21 cellular contexts compared by ENCODE assay signal in genomic region chr19:51713319-51714285, GRCh38. TPM values are rescaled to one million over a fixed set of nuclear protein-coding genes. Genes with fewer than 3 reads are reported as not detected.
DNase-seq lines count a peak whose midpoint lies in the region; ATAC-seq and TF ChIP-seq lines count a peak whose summit lies in the region.
"Had no signal": no experiment of that assay in that cellular context is flagged by ENCODE, and none has a peak within 500 bp of the region (broad histone marks: within the 10 kb centered on the region; RNA-seq: fewer than 3 reads in every experiment).

No MANE protein-coding gene starts in this region.

- DNase-seq in right cardiac atrium (peak in 2 of 3 donors; percentile 54 to 58), Right ventricle myocardium superior (no peak), omental fat pad (ENCODE audit: low spot score) (no peak), foreskin fibroblast (no peak)
- DNase-seq in activated CD4-positive, alpha-beta T cell treated with anti-CD3 and anti-CD28 coated beads for 1 hour = no peak
- DNase-seq: DND-41; KG1; NCI-H1694; NCI-H2029 treated with DMSO at 0.1 percent for 48 hours; NCI-H446 treated with DMSO at 0.1 percent for 48 hours; NK-92 treated with Interleukin-12 subunit alpha and Interleukin-12 subunit beta, amount 100 ng/mL, for 24 hours had no signal

- ATAC-seq in right cardiac atrium = peak; percentile 7 to 12
- no peak for ATAC-seq in Right ventricle myocardium superior (ENCODE audit: poor library complexity)
- peak; percentile 0 for ATAC-seq in omental fat pad (ENCODE audit: low FRiP score)
- no peak for ATAC-seq in HG02678 (IDR thresholded peaks at IDR 0.05; ENCODE audit: unreplicated experiment)
- ATAC-seq: Right ventricle myocardium inferior had no signal

- 93% methylated on average over 74 of the region's 74 CpGs for WGBS in right cardiac atrium

- no peaks in the 10 kb centered on the region for H3K9me3 ChIP-seq in right cardiac atrium (ENCODE audit: control insufficient read depth, low read length)
- H3K9me3 ChIP-seq: MG63, SJSA1 had no signal

- H3K4me1 ChIP-seq in right cardiac atrium (ENCODE audit: control insufficient read depth, insufficient read depth, low read length) = no peaks in the 10 kb centered on the region
- H3K4me1 ChIP-seq: SJSA1 had no signal

- H3K27ac ChIP-seq in right cardiac atrium (ENCODE audit: low read length) = no peak overlapping the region
- H3K27ac ChIP-seq: 22Rv1, PC-9, SJSA1 had no signal

- no peaks in the 10 kb centered on the region for H3K27me3 ChIP-seq in right cardiac atrium (ENCODE audit: control insufficient read depth, insufficient read depth)
- H3K27me3 ChIP-seq: SJSA1 had no signal

- no peak overlapping the region for H3K4me3 ChIP-seq in right cardiac atrium (ENCODE audit: low read length)
- no peak overlapping the region for H3K4me3 ChIP-seq in foreskin fibroblast (ENCODE audit: low read depth in 1 of 2, low read length in 2 of 2)
- H3K4me3 ChIP-seq: MG63, PC-9, SJSA1 had no signal

- intact Hi-C loops in right cardiac atrium (cut with DNase I) (no loop called here), Right ventricle myocardium superior (cut with DNase I) (loop anchor here (10.0 kb wide), 1 partner anchor 101 kb away; no protein-coding TSS in a partner anchor)

- TF ChIP-seq CTCF in omental fat pad (IDR thresholded peaks at IDR 0.05) (no peak), foreskin fibroblast (IDR thresholded peaks at IDR 0.05; ENCODE audit: low read depth, low read length) (no peak)

RNA-seq across cellular contexts. Expression of gene HAS1, which starts 10.2 kb away (rescaled TPM):
- 1 to 10 TPM in 3 of 4 donors, under 1 TPM in 1; 0.40 to 1.2 (median 1.1) TPM for total RNA-seq in right cardiac atrium
- 1.7 TPM for polyA plus RNA-seq in right cardiac atrium
- total RNA-seq in Right ventricle myocardium superior = 0.70 TPM
- total RNA-seq in omental fat pad = 100 to 1,000 TPM in 2 of 4 donors, 10 to 100 TPM in 1, 1 to 10 TPM in 1; 1.1 to 534 (median 190) TPM
- total RNA-seq: H7, HT1080, PC-9, SJSA1 had no signal
- polyA plus RNA-seq: BJ; CD4-positive, CD25-positive, alpha-beta regulatory T cell had no signal

RNA-seq across cellular contexts. Expression of gene SPACA6, which starts 20.5 kb away (rescaled TPM):
- total RNA-seq in right cardiac atrium (10 to 100 TPM; 15.4 to 25.7 (median 17.2) TPM), Right ventricle myocardium superior (10.1 TPM), omental fat pad (10 to 100 TPM in 3 of 4 donors, 1 to 10 TPM in 1; 6.2 to 14.2 (median 11.4) TPM)
- polyA plus RNA-seq in right cardiac atrium = 15.0 TPM

RNA-seq across cellular contexts. Expression of gene FPR1, which starts 38.1 kb away (rescaled TPM):
- total RNA-seq in right cardiac atrium = 10 to 100 TPM in 1 of 4 donors, 1 to 10 TPM in 3; 3.6 to 15.1 (median 7.0) TPM
- polyA plus RNA-seq in right cardiac atrium = 0.97 TPM
- 3.5 TPM for total RNA-seq in Right ventricle myocardium superior
- 10 to 100 TPM; 15.0 to 77.5 (median 56.5) TPM for total RNA-seq in omental fat pad
- total RNA-seq: CD4-positive, CD25-positive, alpha-beta regulatory T cell; H7; PC-9; SJSA1 had no signal
- polyA plus RNA-seq: BJ had no signal

RNA-seq across cellular contexts. Expression of gene FPR2, which starts 47.4 kb away (rescaled TPM):
- 1 to 10 TPM in 2 of 4 donors, under 1 TPM in 2; 0.42 to 1.4 (median 1.0) TPM for total RNA-seq in right cardiac atrium
- 0.09 TPM for polyA plus RNA-seq in right cardiac atrium
- total RNA-seq in Right ventricle myocardium superior = 0.59 TPM
- total RNA-seq in omental fat pad = 10 to 100 TPM in 1 of 4 donors, 1 to 10 TPM in 3; 3.1 to 16.2 (median 7.5) TPM
- total RNA-seq: CD4-positive, CD25-positive, alpha-beta regulatory T cell; H7; PC-9; SJSA1 had no signal
- polyA plus RNA-seq: BJ; CD4-positive, CD25-positive, alpha-beta regulatory T cell had no signal

Comparison
In these comparisons a context has a peak if more than half of its experiments do, and no peak if none do; other contexts are left out.
1. ATAC-seq: peak in right cardiac atrium (2 of 2) and omental fat pad (single experiment); none in Right ventricle myocardium superior (single experiment) and HG02678 (single experiment).
2. DNase-seq: peak in right cardiac atrium (2 of 3); none in Right ventricle myocardium superior (single experiment), omental fat pad (single experiment), foreskin fibroblast (0 of 2) and activated CD4-positive, alpha-beta T cell treated with anti-CD3 and anti-CD28 coated beads for 1 hour (single experiment).